In genomic region chr10:87064651-87065050, GRCh38 we compare ENCODE assay signal across 1 cellular context.
TF ChIP-seq lines count a peak whose summit lies in the region.

No MANE protein-coding gene starts in this region.

TF ChIP-seq in HepG2, 621 proteins besides CTCF, POLR2A, EP300 and RAD21:
- no peak for TF ChIP-seq ZKSCAN5 (CRISPR knock-in tag; IDR thresholded peaks at IDR 0.05)
- TF ChIP-seq ZNF605 (CRISPR knock-in tag; IDR thresholded peaks at IDR 0.05): no peak
- TF ChIP-seq TRIM24 (CRISPR knock-in tag; IDR thresholded peaks at IDR 0.05): no peak
- TF ChIP-seq FOXC1 (CRISPR knock-in tag; IDR thresholded peaks at IDR 0.05; ENCODE audit: borderline replicate concordance): no peak
- no peak for TF ChIP-seq MTERF4 (CRISPR knock-in tag; IDR thresholded peaks at IDR 0.05)
- TF ChIP-seq ZNF44 (CRISPR knock-in tag; IDR thresholded peaks at IDR 0.05): no peak
- no peak for TF ChIP-seq CENPBD1 (CRISPR knock-in tag; IDR thresholded peaks at IDR 0.05; ENCODE audit: borderline replicate concordance, low read depth)
- no peak for TF ChIP-seq ZSCAN9 (CRISPR knock-in tag; IDR thresholded peaks at IDR 0.05; ENCODE audit: borderline replicate concordance)
- TF ChIP-seq ZBTB43 (CRISPR knock-in tag; conservative IDR thresholded peaks at IDR 0.05): no peak
- TF ChIP-seq HMG20B (CRISPR knock-in tag; conservative IDR thresholded peaks at IDR 0.05): no peak
- TF ChIP-seq SKIL (CRISPR knock-in tag; IDR thresholded peaks at IDR 0.05; ENCODE audit: borderline replicate concordance): no peak
- no peak for TF ChIP-seq SALL1 (CRISPR knock-in tag; IDR thresholded peaks at IDR 0.05)
- TF ChIP-seq ZNF788 (CRISPR knock-in tag; IDR thresholded peaks at IDR 0.05; ENCODE audit: borderline replicate concordance): no peak
